27 cellular contexts compared by ENCODE assay signal in genomic region chr9:83070257-83070656, GRCh38. TPM values are rescaled to one million over a fixed set of nuclear protein-coding genes. Genes with fewer than 3 reads are reported as not detected.
DNase-seq lines count a peak whose midpoint lies in the region; ATAC-seq and TF ChIP-seq lines count a peak whose summit lies in the region.
"Had no signal": no experiment of that assay in that cellular context is flagged by ENCODE, and none has a peak within 500 bp of the region (broad histone marks: within the 10 kb centered on the region; RNA-seq: fewer than 3 reads in every experiment).

No MANE protein-coding gene starts in this region.

- H3K4me1 ChIP-seq in RWPE2 (ENCODE audit: insufficient read depth, poor library complexity, severe bottlenecking) = peaks cover 9% of the 10 kb centered on the region
- H3K4me1 ChIP-seq: testis had no signal

- no peak overlapping the region for H3K27ac ChIP-seq in AG04450 (ENCODE audit: low read depth, low read length)
- H3K27ac ChIP-seq in RWPE2 (ENCODE audit: poor library complexity, severe bottlenecking) = no peak overlapping the region
- H3K27ac ChIP-seq: cardiac muscle cell, testis had no signal

- no peaks in the 10 kb centered on the region for H3K36me3 ChIP-seq in RWPE2 (ENCODE audit: low read depth)
- H3K36me3 ChIP-seq: cardiac muscle cell had no signal

- DNase-seq in AG04450 (ENCODE audit: low read depth, low spot score) (peak; percentile 21), GM04503 (ENCODE audit: low read depth) (peak; percentile 41), RWPE2 (ENCODE audit: low spot score) (no peak), fibroblast of the aortic adventitia (ENCODE audit: low read depth) (peak; percentile 80), NOMO-1 treated with dmso at 0.1 percent for 144 hours (lab: John Stamatoyannopoulos, UW; ENCODE audit: unreplicated experiment) (no peak), COR-L47 (lab: John Stamatoyannopoulos, UW) (no peak)
- DNase-seq in activated CD8-positive, alpha-beta memory T cell treated with anti-CD3 and anti-CD28 coated beads for 24 hours = no peak
- DNase-seq: activated CD4-positive, alpha-beta T cell treated with anti-CD3 and anti-CD28 coated beads, Interleukin-2, amount 10 ng/mL, durations not matched to agents 24 days and 14 days; CD4-positive, alpha-beta memory T cell; dermis blood vessel endothelial cell; DMS53; H9; mesendoderm; naive thymus-derived CD4-positive, alpha-beta T cell; NCI-H1417; NCI-H2107; NCI-H524; right cardiac atrium; stimulated activated CD4-positive, alpha-beta T cell treated with anti-CD3 and anti-CD28 coated beads, Interleukin-15, amount 100 ng/mL, for 24 hours; T-helper 1 cell; testis had no signal

- H3K9me3 ChIP-seq in AG04450 (ENCODE audit: control insufficient read depth, insufficient read depth, low read length) = no peaks in the 10 kb centered on the region
- H3K9me3 ChIP-seq in RWPE2 (ENCODE audit: severe bottlenecking) = no peaks in the 10 kb centered on the region
- H3K9me3 ChIP-seq: testis had no signal

- no peak overlapping the region for H3K4me3 ChIP-seq in AG04450 (ENCODE audit: low read depth, low read length)
- H3K4me3 ChIP-seq in RWPE2 (ENCODE audit: severe bottlenecking) = no peak overlapping the region
- H3K4me3 ChIP-seq in fibroblast of the aortic adventitia (ENCODE audit: low read depth, low read length) = no peak overlapping the region
- H3K4me3 ChIP-seq: cardiac muscle cell, testis had no signal

- TF ChIP-seq CTCF in AG04450 (IDR thresholded peaks at IDR 0.05; ENCODE audit: low read depth, low read length) (no peak), RWPE2 (IDR thresholded peaks at IDR 0.05; ENCODE audit: poor library complexity, severe bottlenecking) (no peak), fibroblast of the aortic adventitia (IDR thresholded peaks at IDR 0.05; ENCODE audit: insufficient read depth, low read length) (no peak)

- POLR2A ChIA-PET in AG04450 (lab: Yijun Ruan, JAX) = no interaction called here

- H3K27me3 ChIP-seq in AG04450 (ENCODE audit: control insufficient read depth, insufficient read depth, low read length) (no peaks in the 10 kb centered on the region), RWPE2 (ENCODE audit: insufficient read depth, poor library complexity, severe bottlenecking) (no peaks in the 10 kb centered on the region)
- H3K27me3 ChIP-seq: testis had no signal

- CTCF ChIA-PET in AG04450 (lab: Charles Lee) = no interaction called here

- ATAC-seq in RWPE2 (ENCODE audit: low read depth) (peak; percentile 73), HG03378 (IDR thresholded peaks at IDR 0.05; ENCODE audit: unreplicated experiment) (no peak)
- ATAC-seq: HepG2; naive thymus-derived CD4-positive, alpha-beta T cell; right cardiac atrium; Right ventricle myocardium inferior had no signal

RNA-seq across cellular contexts. Expression of gene RASEF, which starts 7.3 kb away (rescaled TPM):
- polyA plus RNA-seq in AG04450 (2011; rRNA removed) = 0.02 and 0.05 TPM in 2 replicates
- polyA minus RNA-seq in AG04450 (2011; rRNA and poly(A)+ RNA removed) = 0.14 and 0.26 TPM in 2 replicates
- 0.27 and 0.41 TPM in 2 replicates for total RNA-seq in fibroblast of the aortic adventitia (ENCODE audit: low replicate concordance)
- total RNA-seq: activated CD4-positive, alpha-beta T cell treated with anti-CD3 and anti-CD28 coated beads, Interleukin-2, amount 10 ng/mL, durations not matched to agents 24 days and 14 days; CD4-positive, alpha-beta memory T cell; naive thymus-derived CD4-positive, alpha-beta T cell; osteocyte had no signal
- polyA plus RNA-seq: CD4-positive, alpha-beta memory T cell; endothelial cell of umbilical vein; HepG2 had no signal

Comparison
In these comparisons a context has a peak if more than half of its experiments do, and no peak if none do; other contexts are left out.
1. DNase-seq: peak in AG04450 (single experiment), GM04503 (single experiment) and fibroblast of the aortic adventitia (single experiment); none in RWPE2 (single experiment), NOMO-1 treated with dmso at 0.1 percent for 144 hours (single experiment), COR-L47 (single experiment) and activated CD8-positive, alpha-beta memory T cell treated with anti-CD3 and anti-CD28 coated beads for 24 hours (single experiment).